1 cellular context compared by ENCODE assay signal in the genomic region with DNA sequence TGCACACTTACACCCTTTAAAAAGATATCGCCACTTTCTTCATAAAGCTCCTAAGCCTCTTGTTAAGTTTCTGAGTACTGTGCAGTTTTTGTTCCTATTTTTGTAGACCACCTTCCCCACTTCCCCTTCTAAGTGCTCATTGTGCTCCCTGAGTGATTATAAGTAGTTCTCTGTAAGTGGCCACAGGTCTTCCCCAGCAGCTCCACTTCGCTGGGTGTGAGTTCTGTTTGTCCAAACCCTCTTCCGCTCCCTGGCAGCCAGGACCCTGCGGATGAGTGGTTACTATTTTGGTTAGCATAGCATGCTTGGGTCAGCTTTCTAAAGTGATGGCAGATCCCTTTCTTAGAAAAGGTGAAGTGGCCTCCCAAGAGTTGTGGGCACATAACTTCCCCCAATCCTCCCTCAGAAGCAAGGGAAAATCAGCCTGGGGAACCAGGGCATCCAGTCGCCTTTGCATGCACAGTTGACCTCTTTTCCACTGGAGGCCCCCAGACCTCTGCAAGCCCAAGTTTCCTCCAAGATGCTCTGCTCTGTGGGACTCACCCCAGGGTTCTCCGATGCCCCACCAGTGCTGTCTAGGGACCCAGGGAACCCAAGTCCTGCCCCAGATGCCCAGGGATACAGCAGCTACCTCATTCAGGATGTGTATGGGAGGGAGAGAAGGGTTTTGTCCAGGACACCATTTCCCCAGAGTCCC.
TF ChIP-seq lines count a peak whose summit lies in the region.

No MANE protein-coding gene starts in this region.

TF ChIP-seq in GM12878, 131 proteins besides CTCF, POLR2A, EP300 and RAD21 (continued from another document):
- TF ChIP-seq, protein P1, sequence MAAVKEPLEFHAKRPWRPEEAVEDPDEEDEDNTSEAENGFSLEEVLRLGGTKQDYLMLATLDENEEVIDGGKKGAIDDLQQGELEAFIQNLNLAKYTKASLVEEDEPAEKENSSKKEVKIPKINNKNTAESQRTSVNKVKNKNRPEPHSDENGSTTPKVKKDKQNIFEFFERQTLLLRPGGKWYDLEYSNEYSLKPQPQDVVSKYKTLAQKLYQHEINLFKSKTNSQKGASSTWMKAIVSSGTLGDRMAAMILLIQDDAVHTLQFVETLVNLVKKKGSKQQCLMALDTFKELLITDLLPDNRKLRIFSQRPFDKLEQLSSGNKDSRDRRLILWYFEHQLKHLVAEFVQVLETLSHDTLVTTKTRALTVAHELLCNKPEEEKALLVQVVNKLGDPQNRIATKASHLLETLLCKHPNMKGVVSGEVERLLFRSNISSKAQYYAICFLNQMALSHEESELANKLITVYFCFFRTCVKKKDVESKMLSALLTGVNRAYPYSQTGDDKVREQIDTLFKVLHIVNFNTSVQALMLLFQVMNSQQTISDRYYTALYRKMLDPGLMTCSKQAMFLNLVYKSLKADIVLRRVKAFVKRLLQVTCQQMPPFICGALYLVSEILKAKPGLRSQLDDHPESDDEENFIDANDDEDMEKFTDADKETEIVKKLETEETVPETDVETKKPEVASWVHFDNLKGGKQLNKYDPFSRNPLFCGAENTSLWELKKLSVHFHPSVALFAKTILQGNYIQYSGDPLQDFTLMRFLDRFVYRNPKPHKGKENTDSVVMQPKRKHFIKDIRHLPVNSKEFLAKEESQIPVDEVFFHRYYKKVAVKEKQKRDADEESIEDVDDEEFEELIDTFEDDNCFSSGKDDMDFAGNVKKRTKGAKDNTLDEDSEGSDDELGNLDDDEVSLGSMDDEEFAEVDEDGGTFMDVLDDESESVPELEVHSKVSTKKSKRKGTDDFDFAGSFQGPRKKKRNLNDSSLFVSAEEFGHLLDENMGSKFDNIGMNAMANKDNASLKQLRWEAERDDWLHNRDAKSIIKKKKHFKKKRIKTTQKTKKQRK (IDR thresholded peaks at IDR 0.05; ENCODE audit: low read depth, low read length) = no peak
- TF ChIP-seq IKZF2 (IDR thresholded peaks at IDR 0.05) (peak; percentile 77 to 81), ASH2L (IDR thresholded peaks at IDR 0.05; ENCODE audit: borderline replicate concordance, low read depth) (no peak), RFX5 (IDR thresholded peaks at IDR 0.05; ENCODE audit: low read depth, low read length) (no peak), MTA3 (IDR thresholded peaks at IDR 0.05; ENCODE audit: borderline replicate concordance, low read length) (no peak), RUNX3 (IDR thresholded peaks at IDR 0.05; ENCODE audit: low read length) (peak; percentile 52), SRF (IDR thresholded peaks at IDR 0.05; ENCODE audit: low read depth in 2 of 2, low read length in 2 of 2) (no peak), CHD1 (IDR thresholded peaks at IDR 0.05; ENCODE audit: low read depth, low read length) (no peak), KAT2A (conservative IDR thresholded peaks at IDR 0.05; ENCODE audit: control insufficient read depth, low read depth, low read length) (no peak)
- TF ChIP-seq, protein P2, sequence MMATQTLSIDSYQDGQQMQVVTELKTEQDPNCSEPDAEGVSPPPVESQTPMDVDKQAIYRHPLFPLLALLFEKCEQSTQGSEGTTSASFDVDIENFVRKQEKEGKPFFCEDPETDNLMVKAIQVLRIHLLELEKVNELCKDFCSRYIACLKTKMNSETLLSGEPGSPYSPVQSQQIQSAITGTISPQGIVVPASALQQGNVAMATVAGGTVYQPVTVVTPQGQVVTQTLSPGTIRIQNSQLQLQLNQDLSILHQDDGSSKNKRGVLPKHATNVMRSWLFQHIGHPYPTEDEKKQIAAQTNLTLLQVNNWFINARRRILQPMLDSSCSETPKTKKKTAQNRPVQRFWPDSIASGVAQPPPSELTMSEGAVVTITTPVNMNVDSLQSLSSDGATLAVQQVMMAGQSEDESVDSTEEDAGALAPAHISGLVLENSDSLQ (IDR thresholded peaks at IDR 0.05) = no peak
- TF ChIP-seq, protein P3, sequence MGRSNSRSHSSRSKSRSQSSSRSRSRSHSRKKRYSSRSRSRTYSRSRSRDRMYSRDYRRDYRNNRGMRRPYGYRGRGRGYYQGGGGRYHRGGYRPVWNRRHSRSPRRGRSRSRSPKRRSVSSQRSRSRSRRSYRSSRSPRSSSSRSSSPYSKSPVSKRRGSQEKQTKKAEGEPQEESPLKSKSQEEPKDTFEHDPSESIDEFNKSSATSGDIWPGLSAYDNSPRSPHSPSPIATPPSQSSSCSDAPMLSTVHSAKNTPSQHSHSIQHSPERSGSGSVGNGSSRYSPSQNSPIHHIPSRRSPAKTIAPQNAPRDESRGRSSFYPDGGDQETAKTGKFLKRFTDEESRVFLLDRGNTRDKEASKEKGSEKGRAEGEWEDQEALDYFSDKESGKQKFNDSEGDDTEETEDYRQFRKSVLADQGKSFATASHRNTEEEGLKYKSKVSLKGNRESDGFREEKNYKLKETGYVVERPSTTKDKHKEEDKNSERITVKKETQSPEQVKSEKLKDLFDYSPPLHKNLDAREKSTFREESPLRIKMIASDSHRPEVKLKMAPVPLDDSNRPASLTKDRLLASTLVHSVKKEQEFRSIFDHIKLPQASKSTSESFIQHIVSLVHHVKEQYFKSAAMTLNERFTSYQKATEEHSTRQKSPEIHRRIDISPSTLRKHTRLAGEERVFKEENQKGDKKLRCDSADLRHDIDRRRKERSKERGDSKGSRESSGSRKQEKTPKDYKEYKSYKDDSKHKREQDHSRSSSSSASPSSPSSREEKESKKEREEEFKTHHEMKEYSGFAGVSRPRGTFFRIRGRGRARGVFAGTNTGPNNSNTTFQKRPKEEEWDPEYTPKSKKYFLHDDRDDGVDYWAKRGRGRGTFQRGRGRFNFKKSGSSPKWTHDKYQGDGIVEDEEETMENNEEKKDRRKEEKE (IDR thresholded peaks at IDR 0.05) = no peak
